Comparison of ENCODE assay signal across 25 cellular contexts in the genomic region with DNA sequence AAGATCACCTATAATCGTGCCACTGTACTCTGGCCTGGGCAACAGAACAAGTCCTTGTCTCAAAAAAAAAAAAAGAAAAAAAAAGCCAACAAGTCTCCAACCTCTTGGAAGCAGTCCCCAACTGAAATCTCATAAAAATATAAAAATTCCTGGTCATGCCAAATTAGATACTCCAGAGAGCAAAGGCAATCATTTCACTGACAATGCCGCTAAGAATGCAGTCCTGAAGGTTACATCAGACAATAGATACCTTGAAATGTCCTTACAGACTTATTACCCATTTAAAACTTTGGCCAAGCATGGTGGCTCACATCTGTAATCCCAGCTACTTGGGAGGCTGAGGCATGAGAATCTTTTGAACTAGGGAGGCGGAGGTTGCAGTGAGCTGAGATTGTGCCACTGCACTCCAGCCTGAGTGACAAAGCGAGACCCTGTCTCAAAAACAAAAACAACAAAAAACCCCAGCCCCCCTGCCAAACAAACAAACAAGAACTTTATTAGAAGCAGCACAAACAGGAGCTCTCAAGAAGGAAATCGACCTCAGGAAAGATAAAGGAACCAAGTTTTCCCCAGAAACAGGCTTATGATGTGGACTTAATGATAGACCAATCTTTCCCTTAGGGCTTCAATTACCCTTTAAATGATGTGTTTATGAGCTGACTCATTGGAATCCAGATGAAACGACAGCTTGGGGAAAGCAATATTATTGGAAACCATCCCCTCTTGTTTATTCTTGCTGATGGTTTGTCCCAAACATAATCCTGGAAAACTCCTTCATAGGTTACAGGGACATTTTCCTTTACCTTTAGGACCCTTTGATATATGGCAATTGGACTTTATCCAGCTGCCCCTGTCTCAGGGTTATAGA.
DNase-seq lines count a peak whose midpoint lies in the region; ATAC-seq and TF ChIP-seq lines count a peak whose summit lies in the region.
"Had no signal": no experiment of that assay in that cellular context is flagged by ENCODE, and none has a peak within 500 bp of the region (broad histone marks: within the 10 kb centered on the region; RNA-seq: fewer than 3 reads in every experiment).

No MANE protein-coding gene starts in this region.

- H3K9me3 Mint-ChIP-seq in activated naive CD8-positive, alpha-beta T cell treated with anti-CD3 and anti-CD28 coated beads, Interleukin-2, amount 50 U/mL, for 24 hours: no peaks in the 10 kb centered on the region
- H3K9me3 Mint-ChIP-seq: activated CD8-positive, alpha-beta T cell treated with anti-CD3 and anti-CD28 coated beads for 36 hours; CD8-positive, alpha-beta T cell; IgD-negative memory B cell; T-helper 2 cell treated with Interferon-gamma antibody and Interleukin-4, amounts not matched to agents 5 μg/mL and 100 μg/mL, for 36 hours had no signal

- H3K9ac ChIP-seq in subcutaneous abdominal adipose tissue (ENCODE audit: low read length in 5 of 5): no peak overlapping the region

- H3K27ac ChIP-seq in RWPE1 (no peak overlapping the region), subcutaneous abdominal adipose tissue (ENCODE audit: low read depth, low read length) (peak overlapping the region; percentile 34)
- H3K27ac ChIP-seq: 22Rv1, thoracic aorta had no signal

- no peaks in the 10 kb centered on the region for H3K9me3 ChIP-seq in subcutaneous abdominal adipose tissue (ENCODE audit: control insufficient read depth in 5 of 5, low read length in 5 of 5)
- H3K9me3 ChIP-seq: left lung, thoracic aorta had no signal

- H3K4me1 Mint-ChIP-seq in activated naive CD8-positive, alpha-beta T cell treated with anti-CD3 and anti-CD28 coated beads, Interleukin-2, amount 50 U/mL, for 24 hours: peaks cover 5% of the 10 kb centered on the region
- H3K4me1 Mint-ChIP-seq: nephron progenitor cell had no signal

- no peaks in the 10 kb centered on the region for H3K27me3 ChIP-seq in subcutaneous abdominal adipose tissue (ENCODE audit: control insufficient read depth in 5 of 5, insufficient read depth in 4 of 5, low read length in 5 of 5)
- H3K27me3 ChIP-seq: left lung had no signal

- peak; percentile 4 for DNase-seq in DMS 273 (lab: John Stamatoyannopoulos, UW; ENCODE audit: unreplicated experiment)
- DNase-seq in DMS 273 treated with DMSO at 0.1 percent for 48 hours (lab: John Stamatoyannopoulos, UW): no peak
- peak; percentile 28 for DNase-seq in RWPE1 (ENCODE audit: low spot score)
- peak; percentile 22 to 61 for DNase-seq in foreskin fibroblast
- DNase-seq in inferior parietal cortex (ENCODE audit: extremely low spot score): no peak
- DNase-seq in stimulated activated CD4-positive, alpha-beta T cell treated with anti-CD3 and anti-CD28 coated beads, Interleukin-1b, Interleukin-23, amount 100 ng/mL, for 48 hours: no peak
- DNase-seq in activated naive CD8-positive, alpha-beta T cell treated with anti-CD3 and anti-CD28 coated beads, Interleukin-2, amount 50 U/mL, for 24 hours: no peak
- DNase-seq: activated CD8-positive, alpha-beta T cell treated with anti-CD3 and anti-CD28 coated beads for 36 hours; activated gamma-delta T cell treated with Interleukin-2 at 50 U/mL for 16 hours; activated T-cell treated with anti-CD3 and anti-CD28 coated beads for 4 hours; CD8-positive, alpha-beta T cell; cortex of kidney; left lung; MM.1S; NCI-H1417 treated with DMSO at 0.1 percent for 48 hours; NCI-H510A treated with DMSO at 0.1 percent for 48 hours; nephron progenitor cell had no signal

- ATAC-seq in activated naive CD8-positive, alpha-beta T cell treated with anti-CD3 and anti-CD28 coated beads, Interleukin-2, amount 50 U/mL, for 24 hours: no peak
- ATAC-seq: activated CD8-positive, alpha-beta T cell treated with anti-CD3 and anti-CD28 coated beads for 36 hours; CD8-positive, alpha-beta T cell; left lung; SK-N-SH treated with all-trans-retinoic acid at 6 μM for 48 hours; WTC11 had no signal

- H3K4me3 ChIP-seq in foreskin fibroblast (ENCODE audit: low read depth in 1 of 2, low read length in 2 of 2): no peak overlapping the region
- no peak overlapping the region for H3K4me3 ChIP-seq in subcutaneous abdominal adipose tissue (ENCODE audit: low read depth in 1 of 5, low read length in 5 of 5)
- H3K4me3 ChIP-seq: left lung, thoracic aorta had no signal

- no peaks in the 10 kb centered on the region for H3K36me3 ChIP-seq in subcutaneous abdominal adipose tissue (ENCODE audit: control insufficient read depth in 5 of 5, insufficient read depth in 5 of 5, low read length in 5 of 5)
- H3K36me3 ChIP-seq: left lung, thoracic aorta had no signal

- no peaks in the 10 kb centered on the region for H3K36me3 Mint-ChIP-seq in activated naive CD8-positive, alpha-beta T cell treated with anti-CD3 and anti-CD28 coated beads, Interleukin-2, amount 50 U/mL, for 24 hours (ENCODE audit: low read depth)
- H3K36me3 Mint-ChIP-seq: CD8-positive, alpha-beta T cell; IgD-negative memory B cell; mesothelial cell of epicardium had no signal

- TF ChIP-seq CTCF in RWPE1 (conservative IDR thresholded peaks at IDR 0.05; ENCODE audit: low read depth) (no peak), foreskin fibroblast (IDR thresholded peaks at IDR 0.05; ENCODE audit: low read depth, low read length) (no peak)

- H3K4me1 ChIP-seq in subcutaneous abdominal adipose tissue (ENCODE audit: control insufficient read depth in 5 of 5, insufficient read depth in 5 of 5, low read length in 5 of 5): peaks cover 0 to 22% (median 7%) of the 10 kb centered on the region in 5 donors

- peaks cover 12% of the 10 kb centered on the region for H3K27me3 Mint-ChIP-seq in activated naive CD8-positive, alpha-beta T cell treated with anti-CD3 and anti-CD28 coated beads, Interleukin-2, amount 50 U/mL, for 24 hours
- H3K27me3 Mint-ChIP-seq: IgD-negative memory B cell had no signal

- POLR2A ChIA-PET in RWPE1 (lab: Yijun Ruan, JAX; ENCODE audit: low non-redundant PET): no interaction called here

- H3K27ac Mint-ChIP-seq in activated naive CD8-positive, alpha-beta T cell treated with anti-CD3 and anti-CD28 coated beads, Interleukin-2, amount 50 U/mL, for 24 hours: no peak overlapping the region
- H3K27ac Mint-ChIP-seq: activated CD8-positive, alpha-beta T cell treated with anti-CD3 and anti-CD28 coated beads for 36 hours; CD8-positive, alpha-beta T cell; IgD-negative memory B cell; mesothelial cell of epicardium; nephron progenitor cell; T-helper 2 cell treated with Interferon-gamma antibody and Interleukin-4, amounts not matched to agents 5 μg/mL and 100 μg/mL, for 36 hours; WTC11 had no signal

- CTCF ChIA-PET in RWPE1 (lab: Yijun Ruan, JAX): interaction anchor here (0.6 to 5.6 kb wide), 3 partner anchors 141 to 292 kb away, joined by 3 to 34 read pairs (median 3); partner anchors contain the start of gene LZTFL1

- H3K4me3 Mint-ChIP-seq in activated naive CD8-positive, alpha-beta T cell treated with anti-CD3 and anti-CD28 coated beads, Interleukin-2, amount 50 U/mL, for 24 hours: no peak overlapping the region
- H3K4me3 Mint-ChIP-seq: activated CD8-positive, alpha-beta T cell treated with anti-CD3 and anti-CD28 coated beads for 36 hours; CD8-positive, alpha-beta T cell; IgD-negative memory B cell; mesothelial cell of epicardium; nephron progenitor cell; T-helper 2 cell treated with Interferon-gamma antibody and Interleukin-4, amounts not matched to agents 5 μg/mL and 100 μg/mL, for 36 hours; WTC11 had no signal

Comparison
In these comparisons a context has a peak if more than half of its experiments do, and no peak if none do; other contexts are left out.
1. DNase-seq: peak in DMS 273 (single experiment), RWPE1 (single experiment) and foreskin fibroblast (2 of 2); none in DMS 273 treated with DMSO at 0.1 percent for 48 hours (single experiment), inferior parietal cortex (single experiment), stimulated activated CD4-positive, alpha-beta T cell treated with anti-CD3 and anti-CD28 coated beads, Interleukin-1b, Interleukin-23, amount 100 ng/mL, for 48 hours (single experiment) and activated naive CD8-positive, alpha-beta T cell treated with anti-CD3 and anti-CD28 coated beads, Interleukin-2, amount 50 U/mL, for 24 hours (single experiment).